In the genomic region with DNA sequence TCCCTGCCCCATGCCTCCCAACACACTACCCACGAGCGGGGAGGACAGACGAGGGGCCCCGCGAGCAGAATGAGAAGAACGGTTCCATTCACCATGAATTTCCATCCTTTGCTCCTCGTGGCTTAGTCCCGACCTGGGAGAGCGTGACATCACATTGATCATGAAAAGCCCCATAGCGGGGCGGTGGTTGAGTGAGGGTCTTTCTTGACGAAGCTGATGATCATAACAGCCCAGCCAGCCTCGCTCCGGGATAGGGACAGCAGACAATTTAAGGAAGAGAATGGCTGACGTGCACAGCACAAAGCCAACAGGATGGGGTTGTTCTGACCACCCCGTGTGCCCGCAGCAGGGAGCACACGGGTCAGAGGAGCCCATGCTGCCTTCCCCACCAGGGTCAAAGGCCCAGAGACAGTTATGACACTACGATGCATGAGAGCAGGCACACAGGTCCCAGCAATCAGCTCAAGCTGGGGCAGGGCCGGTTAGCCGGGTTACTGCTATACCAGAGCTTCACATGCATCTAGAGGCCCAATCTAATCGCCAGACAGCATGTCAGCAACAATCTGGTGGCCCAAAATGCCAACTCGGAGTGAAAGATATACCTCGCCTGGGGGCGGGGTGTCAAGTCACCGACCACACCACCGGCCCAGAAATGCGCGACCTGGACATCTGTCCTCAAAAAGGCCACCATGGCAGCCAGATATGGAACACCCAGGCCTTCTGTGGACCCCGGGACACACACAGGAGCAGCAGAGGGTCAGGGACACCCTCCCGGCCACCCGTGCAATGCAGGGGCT, we compare ENCODE assay signal across 1 cellular context.
TF ChIP-seq lines count a peak whose summit lies in the region.

No MANE protein-coding gene starts in this region.

TF ChIP-seq in H1, 55 proteins besides CTCF, POLR2A, EP300 and RAD21:
- no peak for TF ChIP-seq CBX8 (IDR thresholded peaks at IDR 0.05; ENCODE audit: borderline replicate concordance, low read depth, low read length)
- no peak for TF ChIP-seq ATF3 (IDR thresholded peaks at IDR 0.05; ENCODE audit: insufficient read depth, low read depth, low read length)
- TF ChIP-seq SUZ12 (IDR thresholded peaks at IDR 0.05; ENCODE audit: low read length), result no peak
- no peak for TF ChIP-seq TEAD4 (IDR thresholded peaks at IDR 0.05; ENCODE audit: low read depth, low read length)
- no peak for TF ChIP-seq BCL11A (IDR thresholded peaks at IDR 0.05; ENCODE audit: low read depth in 2 of 2, low read length in 2 of 2)
- no peak for TF ChIP-seq HDAC2 (IDR thresholded peaks at IDR 0.05; ENCODE audit: borderline replicate concordance in 1 of 2, low read depth in 2 of 2, low read length in 2 of 2)
TF ChIP-seq in H1: peak in this region for 0.
